8 cellular contexts compared by ENCODE assay signal in the genomic region with DNA sequence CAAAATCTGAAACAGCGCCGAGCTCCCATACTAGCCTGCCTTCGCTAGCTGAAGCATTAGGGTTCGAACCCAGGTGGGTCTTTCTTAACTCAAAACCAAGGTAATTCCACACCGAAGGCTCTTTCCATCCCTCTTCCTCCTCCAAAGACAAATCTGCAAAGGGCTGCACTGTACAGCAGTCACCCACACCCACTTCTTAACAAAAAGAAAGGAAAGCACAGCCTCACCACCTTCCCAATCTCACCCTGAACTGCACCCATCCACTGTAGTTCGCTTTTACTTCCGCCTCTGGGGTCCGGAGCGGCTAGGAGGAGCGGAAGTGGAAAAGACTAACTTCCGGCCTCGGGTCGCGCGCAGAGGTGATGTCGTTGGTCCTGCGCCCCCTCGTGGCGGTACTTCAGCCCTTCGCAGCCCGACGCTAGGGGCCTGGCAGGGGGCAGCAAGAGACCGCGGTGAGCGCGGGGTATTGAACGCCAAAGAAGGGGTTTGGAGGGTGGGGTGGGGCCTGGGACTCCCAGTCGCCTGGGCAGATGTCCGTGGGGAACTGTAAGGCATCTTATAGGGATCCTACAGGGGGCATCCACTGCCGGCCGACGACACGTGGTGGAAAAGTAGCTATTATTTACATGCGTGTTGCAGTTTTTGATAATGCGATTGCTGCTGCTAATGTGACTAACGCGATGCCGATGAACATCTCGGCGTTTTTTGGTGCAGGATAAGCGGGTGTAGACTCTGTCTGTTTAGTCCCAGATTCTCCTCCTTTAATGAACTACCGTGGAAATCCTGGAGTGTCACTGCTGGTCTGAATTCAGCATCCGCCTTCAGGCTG. TPM values are rescaled to one million over a fixed set of nuclear protein-coding genes. Genes with fewer than 3 reads are reported as not detected.
A peak's percentile ranks its signal among the peaks of the same experiment; 100 is the strongest.
DNase-seq lines count a peak whose midpoint lies in the region; ATAC-seq and TF ChIP-seq lines count a peak whose summit lies in the region.

A gene with protein sequence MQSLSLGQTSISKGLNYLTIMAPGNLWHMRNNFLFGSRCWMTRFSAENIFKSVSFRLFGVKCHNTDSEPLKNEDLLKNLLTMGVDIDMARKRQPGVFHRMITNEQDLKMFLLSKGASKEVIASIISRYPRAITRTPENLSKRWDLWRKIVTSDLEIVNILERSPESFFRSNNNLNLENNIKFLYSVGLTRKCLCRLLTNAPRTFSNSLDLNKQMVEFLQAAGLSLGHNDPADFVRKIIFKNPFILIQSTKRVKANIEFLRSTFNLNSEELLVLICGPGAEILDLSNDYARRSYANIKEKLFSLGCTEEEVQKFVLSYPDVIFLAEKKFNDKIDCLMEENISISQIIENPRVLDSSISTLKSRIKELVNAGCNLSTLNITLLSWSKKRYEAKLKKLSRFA (minus strand): TSS at position 290 of the 829 bp plus-strand sequence. CDS start 619 bp downstream, outside the sequence.

- H3K9me3 ChIP-seq in HUES48 (ENCODE audit: control insufficient read depth, insufficient read depth, low read length) (no peaks in the 10 kb centered on the region), NT2/D1 (ENCODE audit: insufficient read depth, low read length) (peaks cover 2% of the 10 kb centered on the region; the same call in 1 of the 2 replicates)

- H3K9ac ChIP-seq in HUES48 (ENCODE audit: low read depth, low read length) (peak within 1 kb of the TSS; percentile 87), NT2/D1 (ENCODE audit: insufficient read length, low read depth) (peak within 1 kb of the TSS; percentile 76)

- H3K36me3 ChIP-seq in HUES48 (ENCODE audit: control insufficient read depth, insufficient read depth, low read length): peaks cover 12% of the 10 kb centered on the region; the same call in 1 of the 2 replicates
- H3K36me3 ChIP-seq in NT2/D1 (ENCODE audit: insufficient read depth, insufficient read length, low read length): peaks cover 18% of the 10 kb centered on the region

- H3K36me3 Mint-ChIP-seq in Calu3 (ENCODE audit: insufficient read depth, unreplicated experiment) (peaks cover 18% of the 10 kb centered on the region), endothelial cell (ENCODE audit: low read depth, unreplicated experiment) (peaks cover 2% of the 10 kb centered on the region)

- H3K4me3 Mint-ChIP-seq in Calu3 (ENCODE audit: low read depth, unreplicated experiment): peak within 1 kb of the TSS; percentile 91
- H3K4me3 Mint-ChIP-seq in endothelial cell (ENCODE audit: unreplicated experiment): peak within 1 kb of the TSS; percentile 100

- H3K9me3 Mint-ChIP-seq in Calu3 (ENCODE audit: low read depth, unreplicated experiment) (no peaks in the 10 kb centered on the region), endothelial cell (ENCODE audit: unreplicated experiment) (no peaks in the 10 kb centered on the region)

- CTCF ChIA-PET in Calu3 (lab: Charles Lee): interaction anchor here (0.6 to 1.7 kb wide), 6 partner anchors 50 to 566 kb away, joined by 3 to 7 read pairs (median 3); partner anchors contain the start of genes AKAP9 and GATAD1

- H3K27ac ChIP-seq in HUES48 (ENCODE audit: low read depth, low read length): no peak within 1 kb of the TSS

- H3K27ac Mint-ChIP-seq in Calu3 (ENCODE audit: unreplicated experiment) (peak within 1 kb of the TSS; percentile 93), endothelial cell (ENCODE audit: unreplicated experiment) (peak within 1 kb of the TSS; percentile 99)

- peak; percentile 98 for ATAC-seq in GM21390 (IDR thresholded peaks at IDR 0.05; ENCODE audit: unreplicated experiment)

- H3K27me3 Mint-ChIP-seq in Calu3 (ENCODE audit: unreplicated experiment): no peaks in the 10 kb centered on the region
- no peaks in the 10 kb centered on the region for H3K27me3 Mint-ChIP-seq in endothelial cell (ENCODE audit: unreplicated experiment)

- BruUV-seq in Calu3 (replicated peaks; lab: Mats Ljungman, UMichigan): no TSS peak

- TF ChIP-seq CTCF in Calu3 (IDR thresholded peaks at IDR 0.05; ENCODE audit: unreplicated experiment) (peak; percentile 89), endothelial cell (IDR thresholded peaks at IDR 0.05; ENCODE audit: unreplicated experiment) (peak; percentile 94)

- H3K4me3 ChIP-seq in HUES48 (ENCODE audit: low read depth, low read length): peak within 1 kb of the TSS; percentile 100
- peak within 1 kb of the TSS; percentile 83 for H3K4me3 ChIP-seq in NT2/D1 (ENCODE audit: insufficient read length, low read depth)

- intact Hi-C loops in Calu3 (cut with micrococcal nuclease; ENCODE audit: unreplicated experiment): loop anchor here (2.0 to 10.0 kb wide), 3 partner anchors 50 to 164 kb away; no protein-coding TSS in a partner anchor

- peaks cover 21% of the 10 kb centered on the region for H3K4me1 Mint-ChIP-seq in Calu3 (ENCODE audit: low read depth, unreplicated experiment)
- H3K4me1 Mint-ChIP-seq in endothelial cell (ENCODE audit: unreplicated experiment): peaks cover 14% of the 10 kb centered on the region

- H3K4me1 ChIP-seq in HUES48 (ENCODE audit: control insufficient read depth, insufficient read depth, low read length) (no peaks in the 10 kb centered on the region; the same call in 1 of the 2 replicates), NT2/D1 (ENCODE audit: insufficient read depth, insufficient read length) (no peaks in the 10 kb centered on the region)

- peak; percentile 89 for DNase-seq in Calu3
- DNase-seq in NT2/D1 (ENCODE audit: low read depth, low spot score): peak; percentile 93
- peak; percentile 84 for DNase-seq in activated CD8-positive, alpha-beta memory T cell treated with anti-CD3 and anti-CD28 coated beads, Interleukin-2, amount 50 U/mL, for 1 hour (ENCODE audit: extremely low read depth)
- peak; percentile 91 for DNase-seq in endothelial cell (ENCODE audit: low spot score)
- peak; percentile 86 for DNase-seq in middle frontal gyrus (ENCODE audit: extremely low spot score, low spot score)
- DNase-seq in stimulated activated CD8-positive, alpha-beta memory T cell treated with anti-CD3 and anti-CD28 coated beads, Interleukin-2, amount 100 ng/mL, for 48 hours (ENCODE audit: low read depth in 2 of 2): peak; percentile 91

- H3K27me3 ChIP-seq in HUES48 (ENCODE audit: control insufficient read depth, insufficient read depth, low read length): no peaks in the 10 kb centered on the region
- no peaks in the 10 kb centered on the region for H3K27me3 ChIP-seq in NT2/D1 (ENCODE audit: insufficient read depth, insufficient read length)

RNA-seq across cellular contexts. Expression of the gene that starts here (rescaled TPM):
- total RNA-seq in Calu3 (2022) (11.5 and 15.8 TPM in 2 replicates), endothelial cell (ENCODE audit: unreplicated experiment) (14.8 TPM)
